In genomic region chr16:2981177-2981898, GRCh38 we compare ENCODE assay signal across 1 cellular context.
TF ChIP-seq lines count a peak whose summit lies in the region.

No MANE protein-coding gene starts in this region.

TF ChIP-seq in IMR-90, 13 proteins besides CTCF, POLR2A, EP300 and RAD21 (continued from another document):
- no peak for TF ChIP-seq ELK1 (IDR thresholded peaks at IDR 0.05; ENCODE audit: borderline replicate concordance, low read depth, low read length)
